1 cellular context compared by ENCODE assay signal in the genomic region with DNA sequence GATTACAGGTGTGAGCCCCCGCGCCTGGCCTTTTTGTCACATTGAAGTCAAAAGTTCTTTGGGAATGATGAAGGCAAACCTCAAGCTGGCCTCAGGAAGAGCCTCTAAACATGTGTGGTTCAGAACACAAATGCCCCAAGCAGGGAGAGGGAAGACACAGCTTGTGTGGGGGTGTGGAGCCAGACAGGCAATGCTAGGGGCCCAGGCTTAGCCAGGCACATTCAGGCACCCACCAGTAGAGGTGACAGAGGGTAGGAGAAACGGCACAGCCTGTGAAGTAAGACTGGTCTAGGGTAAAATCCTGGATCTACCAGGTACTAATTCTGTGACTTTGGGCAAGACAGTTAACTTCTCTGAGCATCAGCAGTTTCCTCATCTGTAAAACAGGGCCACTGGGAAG.
TF ChIP-seq lines count a peak whose summit lies in the region.

No MANE protein-coding gene starts in this region.

TF ChIP-seq in HCT116, 20 proteins besides CTCF, POLR2A, EP300 and RAD21 (continued from another document):
- TF ChIP-seq, protein P1, sequence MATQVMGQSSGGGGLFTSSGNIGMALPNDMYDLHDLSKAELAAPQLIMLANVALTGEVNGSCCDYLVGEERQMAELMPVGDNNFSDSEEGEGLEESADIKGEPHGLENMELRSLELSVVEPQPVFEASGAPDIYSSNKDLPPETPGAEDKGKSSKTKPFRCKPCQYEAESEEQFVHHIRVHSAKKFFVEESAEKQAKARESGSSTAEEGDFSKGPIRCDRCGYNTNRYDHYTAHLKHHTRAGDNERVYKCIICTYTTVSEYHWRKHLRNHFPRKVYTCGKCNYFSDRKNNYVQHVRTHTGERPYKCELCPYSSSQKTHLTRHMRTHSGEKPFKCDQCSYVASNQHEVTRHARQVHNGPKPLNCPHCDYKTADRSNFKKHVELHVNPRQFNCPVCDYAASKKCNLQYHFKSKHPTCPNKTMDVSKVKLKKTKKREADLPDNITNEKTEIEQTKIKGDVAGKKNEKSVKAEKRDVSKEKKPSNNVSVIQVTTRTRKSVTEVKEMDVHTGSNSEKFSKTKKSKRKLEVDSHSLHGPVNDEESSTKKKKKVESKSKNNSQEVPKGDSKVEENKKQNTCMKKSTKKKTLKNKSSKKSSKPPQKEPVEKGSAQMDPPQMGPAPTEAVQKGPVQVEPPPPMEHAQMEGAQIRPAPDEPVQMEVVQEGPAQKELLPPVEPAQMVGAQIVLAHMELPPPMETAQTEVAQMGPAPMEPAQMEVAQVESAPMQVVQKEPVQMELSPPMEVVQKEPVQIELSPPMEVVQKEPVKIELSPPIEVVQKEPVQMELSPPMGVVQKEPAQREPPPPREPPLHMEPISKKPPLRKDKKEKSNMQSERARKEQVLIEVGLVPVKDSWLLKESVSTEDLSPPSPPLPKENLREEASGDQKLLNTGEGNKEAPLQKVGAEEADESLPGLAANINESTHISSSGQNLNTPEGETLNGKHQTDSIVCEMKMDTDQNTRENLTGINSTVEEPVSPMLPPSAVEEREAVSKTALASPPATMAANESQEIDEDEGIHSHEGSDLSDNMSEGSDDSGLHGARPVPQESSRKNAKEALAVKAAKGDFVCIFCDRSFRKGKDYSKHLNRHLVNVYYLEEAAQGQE (IDR thresholded peaks at IDR 0.05; ENCODE audit: low read depth): no peak
- TF ChIP-seq, protein P2, sequence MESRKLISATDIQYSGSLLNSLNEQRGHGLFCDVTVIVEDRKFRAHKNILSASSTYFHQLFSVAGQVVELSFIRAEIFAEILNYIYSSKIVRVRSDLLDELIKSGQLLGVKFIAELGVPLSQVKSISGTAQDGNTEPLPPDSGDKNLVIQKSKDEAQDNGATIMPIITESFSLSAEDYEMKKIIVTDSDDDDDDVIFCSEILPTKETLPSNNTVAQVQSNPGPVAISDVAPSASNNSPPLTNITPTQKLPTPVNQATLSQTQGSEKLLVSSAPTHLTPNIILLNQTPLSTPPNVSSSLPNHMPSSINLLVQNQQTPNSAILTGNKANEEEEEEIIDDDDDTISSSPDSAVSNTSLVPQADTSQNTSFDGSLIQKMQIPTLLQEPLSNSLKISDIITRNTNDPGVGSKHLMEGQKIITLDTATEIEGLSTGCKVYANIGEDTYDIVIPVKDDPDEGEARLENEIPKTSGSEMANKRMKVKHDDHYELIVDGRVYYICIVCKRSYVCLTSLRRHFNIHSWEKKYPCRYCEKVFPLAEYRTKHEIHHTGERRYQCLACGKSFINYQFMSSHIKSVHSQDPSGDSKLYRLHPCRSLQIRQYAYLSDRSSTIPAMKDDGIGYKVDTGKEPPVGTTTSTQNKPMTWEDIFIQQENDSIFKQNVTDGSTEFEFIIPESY (IDR thresholded peaks at IDR 0.05; ENCODE audit: extremely low read depth, insufficient replicate concordance, low read length): no peak
- TF ChIP-seq ZFX (IDR thresholded peaks at IDR 0.05) (no peak), CEBPB (IDR thresholded peaks at IDR 0.05; ENCODE audit: low read depth) (no peak)
